1 cellular context compared by ENCODE assay signal in the genomic region with DNA sequence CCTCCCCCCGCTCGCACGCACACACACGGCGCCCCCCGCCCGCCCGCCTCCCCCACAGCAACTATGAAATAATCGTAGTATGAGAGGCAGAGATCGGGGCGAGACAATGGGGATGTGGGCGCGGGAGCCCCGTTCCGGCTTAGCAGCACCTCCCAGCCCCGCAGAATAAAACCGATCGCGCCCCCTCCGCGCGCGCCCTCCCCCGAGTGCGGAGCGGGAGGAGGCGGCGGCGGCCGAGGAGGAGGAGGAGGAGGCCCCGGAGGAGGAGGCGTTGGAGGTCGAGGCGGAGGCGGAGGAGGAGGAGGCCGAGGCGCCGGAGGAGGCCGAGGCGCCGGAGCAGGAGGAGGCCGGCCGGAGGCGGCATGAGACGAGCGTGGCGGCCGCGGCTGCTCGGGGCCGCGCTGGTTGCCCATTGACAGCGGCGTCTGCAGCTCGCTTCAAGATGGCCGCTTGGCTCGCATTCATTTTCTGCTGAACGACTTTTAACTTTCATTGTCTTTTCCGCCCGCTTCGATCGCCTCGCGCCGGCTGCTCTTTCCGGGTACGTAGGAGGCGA.
A peak's percentile ranks its signal among the peaks of the same experiment; 100 is the strongest.
TF ChIP-seq lines count a peak whose summit lies in the region.

No MANE protein-coding gene starts in this region.

TF ChIP-seq in HepG2, 621 proteins besides CTCF, POLR2A, EP300 and RAD21 (continues in another document):
- TF ChIP-seq ZBTB8A (CRISPR knock-in tag; IDR thresholded peaks at IDR 0.05; ENCODE audit: borderline replicate concordance, low read depth) (no peak), NCOR1 (IDR thresholded peaks at IDR 0.05; ENCODE audit: borderline replicate concordance, low read length) (no peak), CCDC6 (CRISPR knock-in tag; IDR thresholded peaks at IDR 0.05) (no peak), ZSCAN20 (CRISPR knock-in tag; IDR thresholded peaks at IDR 0.05; ENCODE audit: borderline replicate concordance) (no peak), POLR2AphosphoS5 (IDR thresholded peaks at IDR 0.05; ENCODE audit: low read depth, low read length) (0 out of 2 replicates have a peak, but pooled peaks have one; percentile 18), ZNF776 (CRISPR knock-in tag; IDR thresholded peaks at IDR 0.05) (no peak), TBP (CRISPR knock-in tag; IDR thresholded peaks at IDR 0.05) (no peak), NAIF1 (CRISPR knock-in tag; IDR thresholded peaks at IDR 0.05; ENCODE audit: borderline replicate concordance) (no peak), FOXM1 (CRISPR knock-in tag; IDR thresholded peaks at IDR 0.05) (no peak), SP140L (CRISPR knock-in tag; IDR thresholded peaks at IDR 0.05; ENCODE audit: borderline replicate concordance) (no peak), MAZ (IDR thresholded peaks at IDR 0.05; ENCODE audit: borderline replicate concordance, low read depth, low read length) (0 out of 2 replicates have a peak, but pooled peaks have one; percentile 18), MAZ (CRISPR knock-in tag; IDR thresholded peaks at IDR 0.05; ENCODE audit: low read depth) (peak; percentile 67; the same call in 1 of the 2 replicates), ZNF768 (CRISPR knock-in tag; IDR thresholded peaks at IDR 0.05) (peak; percentile 67; the same call in 1 of the 2 replicates), ZFY (CRISPR knock-in tag; IDR thresholded peaks at IDR 0.05) (peak; percentile 59; the same call in 1 of the 2 replicates)
- TF ChIP-seq, protein P1, sequence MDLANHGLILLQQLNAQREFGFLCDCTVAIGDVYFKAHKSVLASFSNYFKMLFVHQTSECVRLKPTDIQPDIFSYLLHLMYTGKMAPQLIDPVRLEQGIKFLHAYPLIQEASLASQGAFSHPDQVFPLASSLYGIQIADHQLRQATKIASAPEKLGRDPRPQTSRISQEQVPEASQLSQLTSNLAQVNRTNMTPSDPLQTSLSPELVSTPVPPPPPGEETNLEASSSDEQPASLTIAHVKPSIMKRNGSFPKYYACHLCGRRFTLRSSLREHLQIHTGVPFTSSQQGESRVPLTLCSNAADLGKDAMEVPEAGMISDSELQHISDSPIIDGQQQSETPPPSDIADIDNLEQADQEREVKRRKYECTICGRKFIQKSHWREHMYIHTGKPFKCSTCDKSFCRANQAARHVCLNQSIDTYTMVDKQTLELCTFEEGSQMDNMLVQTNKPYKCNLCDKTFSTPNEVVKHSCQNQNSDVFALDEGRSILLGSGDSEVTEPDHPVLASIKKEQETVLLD (CRISPR knock-in tag; IDR thresholded peaks at IDR 0.05; ENCODE audit: low read depth), result 0 out of 2 replicates have a peak, but pooled peaks have one; percentile 42
- TF ChIP-seq, protein P2, sequence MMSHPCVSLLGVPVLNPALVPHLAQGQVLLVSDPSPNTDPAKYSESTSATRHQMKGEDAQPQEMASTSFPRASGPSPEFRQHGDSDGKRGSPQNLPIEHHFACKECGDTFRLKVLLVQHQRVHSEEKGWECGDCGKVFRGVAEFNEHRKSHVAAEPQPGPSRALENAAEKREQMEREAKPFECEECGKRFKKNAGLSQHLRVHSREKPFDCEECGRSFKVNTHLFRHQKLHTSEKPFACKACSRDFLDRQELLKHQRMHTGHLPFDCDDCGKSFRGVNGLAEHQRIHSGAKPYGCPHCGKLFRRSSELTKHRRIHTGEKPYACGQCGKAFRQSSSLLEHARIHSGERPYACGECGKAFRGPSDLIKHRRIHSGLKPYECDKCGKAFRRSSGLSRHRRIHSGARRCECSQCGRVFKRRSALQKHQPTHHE (CRISPR knock-in tag; IDR thresholded peaks at IDR 0.05; ENCODE audit: borderline replicate concordance), result no peak
- TF ChIP-seq, protein P3, sequence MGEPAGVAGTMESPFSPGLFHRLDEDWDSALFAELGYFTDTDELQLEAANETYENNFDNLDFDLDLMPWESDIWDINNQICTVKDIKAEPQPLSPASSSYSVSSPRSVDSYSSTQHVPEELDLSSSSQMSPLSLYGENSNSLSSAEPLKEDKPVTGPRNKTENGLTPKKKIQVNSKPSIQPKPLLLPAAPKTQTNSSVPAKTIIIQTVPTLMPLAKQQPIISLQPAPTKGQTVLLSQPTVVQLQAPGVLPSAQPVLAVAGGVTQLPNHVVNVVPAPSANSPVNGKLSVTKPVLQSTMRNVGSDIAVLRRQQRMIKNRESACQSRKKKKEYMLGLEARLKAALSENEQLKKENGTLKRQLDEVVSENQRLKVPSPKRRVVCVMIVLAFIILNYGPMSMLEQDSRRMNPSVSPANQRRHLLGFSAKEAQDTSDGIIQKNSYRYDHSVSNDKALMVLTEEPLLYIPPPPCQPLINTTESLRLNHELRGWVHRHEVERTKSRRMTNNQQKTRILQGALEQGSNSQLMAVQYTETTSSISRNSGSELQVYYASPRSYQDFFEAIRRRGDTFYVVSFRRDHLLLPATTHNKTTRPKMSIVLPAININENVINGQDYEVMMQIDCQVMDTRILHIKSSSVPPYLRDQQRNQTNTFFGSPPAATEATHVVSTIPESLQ (CRISPR knock-in tag; conservative IDR thresholded peaks at IDR 0.05), result no peak
- TF ChIP-seq, protein P4, sequence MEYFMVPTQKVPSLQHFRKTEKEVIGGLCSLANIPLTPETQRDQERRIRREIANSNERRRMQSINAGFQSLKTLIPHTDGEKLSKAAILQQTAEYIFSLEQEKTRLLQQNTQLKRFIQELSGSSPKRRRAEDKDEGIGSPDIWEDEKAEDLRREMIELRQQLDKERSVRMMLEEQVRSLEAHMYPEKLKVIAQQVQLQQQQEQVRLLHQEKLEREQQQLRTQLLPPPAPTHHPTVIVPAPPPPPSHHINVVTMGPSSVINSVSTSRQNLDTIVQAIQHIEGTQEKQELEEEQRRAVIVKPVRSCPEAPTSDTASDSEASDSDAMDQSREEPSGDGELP (IDR thresholded peaks at IDR 0.05; ENCODE audit: borderline replicate concordance, low read depth), result no peak
- TF ChIP-seq, protein P5, sequence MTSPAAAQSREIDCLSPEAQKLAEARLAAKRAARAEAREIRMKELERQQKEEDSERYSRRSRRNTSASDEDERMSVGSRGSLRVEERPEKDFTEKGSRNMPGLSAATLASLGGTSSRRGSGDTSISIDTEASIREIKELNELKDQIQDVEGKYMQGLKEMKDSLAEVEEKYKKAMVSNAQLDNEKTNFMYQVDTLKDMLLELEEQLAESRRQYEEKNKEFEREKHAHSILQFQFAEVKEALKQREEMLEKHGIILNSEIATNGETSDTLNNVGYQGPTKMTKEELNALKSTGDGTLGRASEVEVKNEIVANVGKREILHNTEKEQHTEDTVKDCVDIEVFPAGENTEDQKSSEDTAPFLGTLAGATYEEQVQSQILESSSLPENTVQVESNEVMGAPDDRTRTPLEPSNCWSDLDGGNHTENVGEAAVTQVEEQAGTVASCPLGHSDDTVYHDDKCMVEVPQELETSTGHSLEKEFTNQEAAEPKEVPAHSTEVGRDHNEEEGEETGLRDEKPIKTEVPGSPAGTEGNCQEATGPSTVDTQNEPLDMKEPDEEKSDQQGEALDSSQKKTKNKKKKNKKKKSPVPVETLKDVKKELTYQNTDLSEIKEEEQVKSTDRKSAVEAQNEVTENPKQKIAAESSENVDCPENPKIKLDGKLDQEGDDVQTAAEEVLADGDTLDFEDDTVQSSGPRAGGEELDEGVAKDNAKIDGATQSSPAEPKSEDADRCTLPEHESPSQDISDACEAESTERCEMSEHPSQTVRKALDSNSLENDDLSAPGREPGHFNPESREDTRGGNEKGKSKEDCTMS (CRISPR knock-in tag; conservative IDR thresholded peaks at IDR 0.05), result no peak
- TF ChIP-seq, protein P6, sequence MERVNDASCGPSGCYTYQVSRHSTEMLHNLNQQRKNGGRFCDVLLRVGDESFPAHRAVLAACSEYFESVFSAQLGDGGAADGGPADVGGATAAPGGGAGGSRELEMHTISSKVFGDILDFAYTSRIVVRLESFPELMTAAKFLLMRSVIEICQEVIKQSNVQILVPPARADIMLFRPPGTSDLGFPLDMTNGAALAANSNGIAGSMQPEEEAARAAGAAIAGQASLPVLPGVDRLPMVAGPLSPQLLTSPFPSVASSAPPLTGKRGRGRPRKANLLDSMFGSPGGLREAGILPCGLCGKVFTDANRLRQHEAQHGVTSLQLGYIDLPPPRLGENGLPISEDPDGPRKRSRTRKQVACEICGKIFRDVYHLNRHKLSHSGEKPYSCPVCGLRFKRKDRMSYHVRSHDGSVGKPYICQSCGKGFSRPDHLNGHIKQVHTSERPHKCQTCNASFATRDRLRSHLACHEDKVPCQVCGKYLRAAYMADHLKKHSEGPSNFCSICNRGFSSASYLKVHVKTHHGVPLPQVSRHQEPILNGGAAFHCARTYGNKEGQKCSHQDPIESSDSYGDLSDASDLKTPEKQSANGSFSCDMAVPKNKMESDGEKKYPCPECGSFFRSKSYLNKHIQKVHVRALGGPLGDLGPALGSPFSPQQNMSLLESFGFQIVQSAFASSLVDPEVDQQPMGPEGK (CRISPR knock-in tag; IDR thresholded peaks at IDR 0.05), result peak; percentile 78
- TF ChIP-seq, protein P7, sequence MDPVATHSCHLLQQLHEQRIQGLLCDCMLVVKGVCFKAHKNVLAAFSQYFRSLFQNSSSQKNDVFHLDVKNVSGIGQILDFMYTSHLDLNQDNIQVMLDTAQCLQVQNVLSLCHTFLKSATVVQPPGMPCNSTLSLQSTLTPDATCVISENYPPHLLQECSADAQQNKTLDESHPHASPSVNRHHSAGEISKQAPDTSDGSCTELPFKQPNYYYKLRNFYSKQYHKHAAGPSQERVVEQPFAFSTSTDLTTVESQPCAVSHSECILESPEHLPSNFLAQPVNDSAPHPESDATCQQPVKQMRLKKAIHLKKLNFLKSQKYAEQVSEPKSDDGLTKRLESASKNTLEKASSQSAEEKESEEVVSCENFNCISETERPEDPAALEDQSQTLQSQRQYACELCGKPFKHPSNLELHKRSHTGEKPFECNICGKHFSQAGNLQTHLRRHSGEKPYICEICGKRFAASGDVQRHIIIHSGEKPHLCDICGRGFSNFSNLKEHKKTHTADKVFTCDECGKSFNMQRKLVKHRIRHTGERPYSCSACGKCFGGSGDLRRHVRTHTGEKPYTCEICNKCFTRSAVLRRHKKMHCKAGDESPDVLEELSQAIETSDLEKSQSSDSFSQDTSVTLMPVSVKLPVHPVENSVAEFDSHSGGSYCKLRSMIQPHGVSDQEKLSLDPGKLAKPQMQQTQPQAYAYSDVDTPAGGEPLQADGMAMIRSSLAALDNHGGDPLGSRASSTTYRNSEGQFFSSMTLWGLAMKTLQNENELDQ (CRISPR knock-in tag; IDR thresholded peaks at IDR 0.05; ENCODE audit: borderline replicate concordance), result no peak
- TF ChIP-seq, protein P8, sequence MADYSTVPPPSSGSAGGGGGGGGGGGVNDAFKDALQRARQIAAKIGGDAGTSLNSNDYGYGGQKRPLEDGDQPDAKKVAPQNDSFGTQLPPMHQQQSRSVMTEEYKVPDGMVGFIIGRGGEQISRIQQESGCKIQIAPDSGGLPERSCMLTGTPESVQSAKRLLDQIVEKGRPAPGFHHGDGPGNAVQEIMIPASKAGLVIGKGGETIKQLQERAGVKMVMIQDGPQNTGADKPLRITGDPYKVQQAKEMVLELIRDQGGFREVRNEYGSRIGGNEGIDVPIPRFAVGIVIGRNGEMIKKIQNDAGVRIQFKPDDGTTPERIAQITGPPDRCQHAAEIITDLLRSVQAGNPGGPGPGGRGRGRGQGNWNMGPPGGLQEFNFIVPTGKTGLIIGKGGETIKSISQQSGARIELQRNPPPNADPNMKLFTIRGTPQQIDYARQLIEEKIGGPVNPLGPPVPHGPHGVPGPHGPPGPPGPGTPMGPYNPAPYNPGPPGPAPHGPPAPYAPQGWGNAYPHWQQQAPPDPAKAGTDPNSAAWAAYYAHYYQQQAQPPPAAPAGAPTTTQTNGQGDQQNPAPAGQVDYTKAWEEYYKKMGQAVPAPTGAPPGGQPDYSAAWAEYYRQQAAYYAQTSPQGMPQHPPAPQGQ (CRISPR knock-in tag; IDR thresholded peaks at IDR 0.05; ENCODE audit: borderline replicate concordance), result no peak
- TF ChIP-seq, protein P9, sequence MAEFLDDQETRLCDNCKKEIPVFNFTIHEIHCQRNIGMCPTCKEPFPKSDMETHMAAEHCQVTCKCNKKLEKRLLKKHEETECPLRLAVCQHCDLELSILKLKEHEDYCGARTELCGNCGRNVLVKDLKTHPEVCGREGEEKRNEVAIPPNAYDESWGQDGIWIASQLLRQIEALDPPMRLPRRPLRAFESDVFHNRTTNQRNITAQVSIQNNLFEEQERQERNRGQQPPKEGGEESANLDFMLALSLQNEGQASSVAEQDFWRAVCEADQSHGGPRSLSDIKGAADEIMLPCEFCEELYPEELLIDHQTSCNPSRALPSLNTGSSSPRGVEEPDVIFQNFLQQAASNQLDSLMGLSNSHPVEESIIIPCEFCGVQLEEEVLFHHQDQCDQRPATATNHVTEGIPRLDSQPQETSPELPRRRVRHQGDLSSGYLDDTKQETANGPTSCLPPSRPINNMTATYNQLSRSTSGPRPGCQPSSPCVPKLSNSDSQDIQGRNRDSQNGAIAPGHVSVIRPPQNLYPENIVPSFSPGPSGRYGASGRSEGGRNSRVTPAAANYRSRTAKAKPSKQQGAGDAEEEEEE (CRISPR knock-in tag; IDR thresholded peaks at IDR 0.05; ENCODE audit: borderline replicate concordance), result no peak
- TF ChIP-seq, protein P10, sequence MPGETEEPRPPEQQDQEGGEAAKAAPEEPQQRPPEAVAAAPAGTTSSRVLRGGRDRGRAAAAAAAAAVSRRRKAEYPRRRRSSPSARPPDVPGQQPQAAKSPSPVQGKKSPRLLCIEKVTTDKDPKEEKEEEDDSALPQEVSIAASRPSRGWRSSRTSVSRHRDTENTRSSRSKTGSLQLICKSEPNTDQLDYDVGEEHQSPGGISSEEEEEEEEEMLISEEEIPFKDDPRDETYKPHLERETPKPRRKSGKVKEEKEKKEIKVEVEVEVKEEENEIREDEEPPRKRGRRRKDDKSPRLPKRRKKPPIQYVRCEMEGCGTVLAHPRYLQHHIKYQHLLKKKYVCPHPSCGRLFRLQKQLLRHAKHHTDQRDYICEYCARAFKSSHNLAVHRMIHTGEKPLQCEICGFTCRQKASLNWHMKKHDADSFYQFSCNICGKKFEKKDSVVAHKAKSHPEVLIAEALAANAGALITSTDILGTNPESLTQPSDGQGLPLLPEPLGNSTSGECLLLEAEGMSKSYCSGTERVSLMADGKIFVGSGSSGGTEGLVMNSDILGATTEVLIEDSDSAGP (CRISPR knock-in tag; IDR thresholded peaks at IDR 0.05; ENCODE audit: borderline replicate concordance), result peak; percentile 36; the same call in 1 of the 2 replicates
- TF ChIP-seq, protein P11, sequence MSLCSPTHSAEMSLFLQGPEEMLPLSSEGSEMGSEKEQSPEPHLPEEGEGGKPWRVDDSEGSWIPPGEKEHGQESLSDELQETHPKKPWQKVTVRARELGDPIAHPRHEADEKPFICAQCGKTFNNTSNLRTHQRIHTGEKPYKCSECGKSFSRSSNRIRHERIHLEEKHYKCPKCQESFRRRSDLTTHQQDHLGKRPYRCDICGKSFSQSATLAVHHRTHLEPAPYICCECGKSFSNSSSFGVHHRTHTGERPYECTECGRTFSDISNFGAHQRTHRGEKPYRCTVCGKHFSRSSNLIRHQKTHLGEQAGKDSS (CRISPR knock-in tag; IDR thresholded peaks at IDR 0.05; ENCODE audit: borderline replicate concordance, low read depth), result no peak
- TF ChIP-seq, protein P12, sequence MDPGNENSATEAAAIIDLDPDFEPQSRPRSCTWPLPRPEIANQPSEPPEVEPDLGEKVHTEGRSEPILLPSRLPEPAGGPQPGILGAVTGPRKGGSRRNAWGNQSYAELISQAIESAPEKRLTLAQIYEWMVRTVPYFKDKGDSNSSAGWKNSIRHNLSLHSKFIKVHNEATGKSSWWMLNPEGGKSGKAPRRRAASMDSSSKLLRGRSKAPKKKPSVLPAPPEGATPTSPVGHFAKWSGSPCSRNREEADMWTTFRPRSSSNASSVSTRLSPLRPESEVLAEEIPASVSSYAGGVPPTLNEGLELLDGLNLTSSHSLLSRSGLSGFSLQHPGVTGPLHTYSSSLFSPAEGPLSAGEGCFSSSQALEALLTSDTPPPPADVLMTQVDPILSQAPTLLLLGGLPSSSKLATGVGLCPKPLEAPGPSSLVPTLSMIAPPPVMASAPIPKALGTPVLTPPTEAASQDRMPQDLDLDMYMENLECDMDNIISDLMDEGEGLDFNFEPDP (CRISPR knock-in tag; conservative IDR thresholded peaks at IDR 0.05), result no peak
